8 cellular contexts compared by ENCODE assay signal in the genomic region with DNA sequence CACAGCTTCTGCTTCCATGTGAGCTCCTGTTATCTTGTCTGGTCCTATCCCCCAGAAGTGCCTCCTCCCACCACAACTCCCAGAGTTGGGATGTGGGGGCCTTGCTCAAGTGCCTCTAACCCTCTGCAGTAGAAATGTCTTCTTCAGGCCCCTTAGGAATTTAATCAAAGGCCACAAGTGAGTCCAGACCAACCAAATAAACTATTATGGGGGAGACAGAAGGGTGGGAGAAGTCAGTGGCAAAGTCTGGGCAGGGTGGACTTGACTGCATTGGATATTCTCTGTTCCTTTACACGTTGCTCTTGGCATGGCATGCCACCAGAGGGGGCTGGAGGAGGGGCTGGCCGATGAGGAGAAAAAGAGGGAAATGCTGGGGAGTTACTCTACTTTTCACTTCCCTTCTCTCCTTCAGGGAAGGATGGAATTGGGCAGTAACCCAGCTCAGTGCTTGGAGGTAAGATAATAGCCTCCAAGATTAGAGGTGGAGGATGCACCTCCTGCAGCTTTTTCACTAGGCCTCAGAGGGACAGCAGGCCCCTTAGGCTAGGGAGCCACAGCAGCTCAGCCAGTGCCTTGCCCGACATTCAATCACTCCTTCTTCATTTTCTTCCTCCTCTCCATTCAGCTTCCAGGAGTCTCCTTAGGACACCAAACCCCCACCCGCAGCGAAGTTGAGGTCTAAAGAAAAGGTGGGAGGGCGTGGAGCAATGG. TPM values are rescaled to one million over a fixed set of nuclear protein-coding genes. Genes with fewer than 3 reads are reported as not detected.
DNase-seq lines count a peak whose midpoint lies in the region; ATAC-seq lines count a peak whose summit lies in the region.

No MANE protein-coding gene starts in this region.

- ATAC-seq in naive thymus-derived CD8-positive, alpha-beta T cell = no peak
- ATAC-seq in HG02852 (IDR thresholded peaks at IDR 0.05; ENCODE audit: unreplicated experiment) (no peak), left ventricle myocardium superior (no peak)

- peaks cover 5% of the 10 kb centered on the region for H3K36me3 Mint-ChIP-seq in activated naive CD8-positive, alpha-beta T cell treated with anti-CD3 and anti-CD28 coated beads for 36 hours
- peaks cover 0 to 13% (median 0%) of the 10 kb centered on the region in 3 donors for H3K36me3 Mint-ChIP-seq in naive thymus-derived CD8-positive, alpha-beta T cell

- peaks cover 17% of the 10 kb centered on the region for H3K27me3 Mint-ChIP-seq in activated naive CD8-positive, alpha-beta T cell treated with anti-CD3 and anti-CD28 coated beads for 36 hours
- peaks cover 4 to 23% (median 12%) of the 10 kb centered on the region in 5 donors for H3K27me3 Mint-ChIP-seq in naive thymus-derived CD8-positive, alpha-beta T cell

- DNase-seq in NCI-H748 (lab: John Stamatoyannopoulos, UW; ENCODE audit: unreplicated experiment) (peak; percentile 17), NCI-H748 treated with DMSO at 0.1 percent for 48 hours (lab: John Stamatoyannopoulos, UW) (no peak), MV-4-11 (lab: John Stamatoyannopoulos, UW) (peak; percentile 61), left ventricle myocardium superior (no peak)
- DNase-seq in activated naive CD8-positive, alpha-beta T cell treated with anti-CD3 and anti-CD28 coated beads for 36 hours = no peak
- DNase-seq in naive thymus-derived CD8-positive, alpha-beta T cell = no peak
- DNase-seq in central memory CD4-positive, alpha-beta T cell = no peak

- H3K4me1 Mint-ChIP-seq in activated naive CD8-positive, alpha-beta T cell treated with anti-CD3 and anti-CD28 coated beads for 36 hours = peaks cover 30% of the 10 kb centered on the region
- peaks cover 20 to 44% (median 37%) of the 10 kb centered on the region in 4 donors for H3K4me1 Mint-ChIP-seq in naive thymus-derived CD8-positive, alpha-beta T cell

- H3K9me3 Mint-ChIP-seq in activated naive CD8-positive, alpha-beta T cell treated with anti-CD3 and anti-CD28 coated beads for 36 hours = no peaks in the 10 kb centered on the region
- H3K9me3 Mint-ChIP-seq in naive thymus-derived CD8-positive, alpha-beta T cell = peaks cover 0 to 1% (median 0%) of the 10 kb centered on the region in 9 donors

- H3K27ac Mint-ChIP-seq in activated naive CD8-positive, alpha-beta T cell treated with anti-CD3 and anti-CD28 coated beads for 36 hours = peak overlapping the region; percentile 98
- H3K27ac Mint-ChIP-seq in naive thymus-derived CD8-positive, alpha-beta T cell = peak overlapping the region; percentile 73 to 100 (median 98)

- H3K4me3 Mint-ChIP-seq in activated naive CD8-positive, alpha-beta T cell treated with anti-CD3 and anti-CD28 coated beads for 36 hours = peak overlapping the region; percentile 100
- peak overlapping the region; percentile 61 to 100 (median 100) for H3K4me3 Mint-ChIP-seq in naive thymus-derived CD8-positive, alpha-beta T cell

- intact Hi-C loops in left ventricle myocardium superior (cut with micrococcal nuclease) = no loop called here

- POLR2A ChIA-PET in naive thymus-derived CD8-positive, alpha-beta T cell (lab: Charles Lee) = interaction anchor here (0.5 to 3.7 kb wide), 3 partner anchors 12 to 60 kb away, joined by 3 to 30 read pairs (median 4); partner anchors contain the start of genes THTPA and ZFHX2

RNA-seq across cellular contexts. Expression of gene AP1G2, which starts 1.2 kb away (rescaled TPM):
- total RNA-seq in activated naive CD8-positive, alpha-beta T cell treated with anti-CD3 and anti-CD28 coated beads for 36 hours = 100 to 1,000 TPM; 118 to 124 TPM
- total RNA-seq in naive thymus-derived CD8-positive, alpha-beta T cell = 100 to 1,000 TPM; 483 to 529 TPM
- 10 to 100 TPM; 67.8 to 91.4 (median 68.4) TPM for polyA plus RNA-seq in naive thymus-derived CD8-positive, alpha-beta T cell
- total RNA-seq in left ventricle myocardium superior = 15.5 TPM

RNA-seq across cellular contexts. Expression of gene JPH4, which starts 9.8 kb away (rescaled TPM):
- total RNA-seq in activated naive CD8-positive, alpha-beta T cell treated with anti-CD3 and anti-CD28 coated beads for 36 hours = under 1 TPM; 0.72 to 0.74 TPM
- total RNA-seq in naive thymus-derived CD8-positive, alpha-beta T cell = not detected
- under 1 TPM in 2 of 3 donors, not detected in 1; 0.07 to 0.29 TPM for polyA plus RNA-seq in naive thymus-derived CD8-positive, alpha-beta T cell
- total RNA-seq in left ventricle myocardium superior = 0.22 TPM

RNA-seq across cellular contexts. Expression of gene THTPA, which starts 12.7 kb away (rescaled TPM):
- 1 to 10 TPM; 7.6 to 9.4 TPM for total RNA-seq in activated naive CD8-positive, alpha-beta T cell treated with anti-CD3 and anti-CD28 coated beads for 36 hours
- 10 to 100 TPM; 28.5 to 29.4 TPM for total RNA-seq in naive thymus-derived CD8-positive, alpha-beta T cell
- 10 to 100 TPM; 14.9 to 15.6 (median 14.9) TPM for polyA plus RNA-seq in naive thymus-derived CD8-positive, alpha-beta T cell
- total RNA-seq in left ventricle myocardium superior = 20.2 TPM

RNA-seq across cellular contexts. Expression of gene ZFHX2, which starts 17.2 kb away (rescaled TPM):
- total RNA-seq in activated naive CD8-positive, alpha-beta T cell treated with anti-CD3 and anti-CD28 coated beads for 36 hours = 1 to 10 TPM in 1 of 2 experiments, under 1 TPM in 1; 0.85 to 1.1 TPM
- total RNA-seq in naive thymus-derived CD8-positive, alpha-beta T cell = 1 to 10 TPM in 1 of 2 experiments, under 1 TPM in 1; 0.62 to 1.0 TPM
- polyA plus RNA-seq in naive thymus-derived CD8-positive, alpha-beta T cell = under 1 TPM; 0.02 to 0.23 (median 0.03) TPM
- 1.0 TPM for total RNA-seq in left ventricle myocardium superior

Comparison
In these comparisons a context has a peak if more than half of its experiments do, and no peak if none do; other contexts are left out.
1. DNase-seq: peak in NCI-H748 (single experiment) and MV-4-11 (single experiment); none in NCI-H748 treated with DMSO at 0.1 percent for 48 hours (single experiment), activated naive CD8-positive, alpha-beta T cell treated with anti-CD3 and anti-CD28 coated beads for 36 hours (single experiment), naive thymus-derived CD8-positive, alpha-beta T cell (0 of 10), central memory CD4-positive, alpha-beta T cell (single experiment) and left ventricle myocardium superior (single experiment).